22 cellular contexts compared by ENCODE assay signal in genomic region chr4:8872402-8873291, GRCh38. TPM values are rescaled to one million over a fixed set of nuclear protein-coding genes. Genes with fewer than 3 reads are reported as not detected.
DNase-seq lines count a peak whose midpoint lies in the region; ATAC-seq, FAIRE-seq and TF ChIP-seq lines count a peak whose summit lies in the region.
"Had no signal": no experiment of that assay in that cellular context is flagged by ENCODE, and none has a peak within 500 bp of the region (broad histone marks: within the 10 kb centered on the region; RNA-seq: fewer than 3 reads in every experiment).

No MANE protein-coding gene starts in this region.

- no peaks in the 10 kb centered on the region for H3K9me3 Mint-ChIP-seq in WTC11
- H3K9me3 Mint-ChIP-seq in stimulated activated naive B cell treated with anti-CD40 and anti-IgM and Interleukin-4, amounts not matched to agents 10 μg/mL and 1 μg/mL and 100 μg/mL, for 72 hours: peaks cover 9 to 10% of the 10 kb centered on the region in 2 donors
- H3K9me3 Mint-ChIP-seq: CD8-positive, alpha-beta T cell had no signal

- H4K8ac ChIP-seq in mesendoderm (ENCODE audit: low read depth, low read length): no peak overlapping the region

- H2BK120ac ChIP-seq in mesendoderm (ENCODE audit: low read depth, low read length): no peak overlapping the region

- no peak overlapping the region for H2BK15ac ChIP-seq in mesendoderm (replicated peaks; ENCODE audit: low read depth)

- intact Hi-C loops in cardiac septum (cut with DNase I): no loop called here

- ATAC-seq in WTC11: peak; percentile 3; the same call in 1 of the 2 replicates
- no peak for ATAC-seq in stimulated activated naive B cell treated with anti-CD40 and anti-IgM and Interleukin-4, amounts not matched to agents 10 μg/mL and 1 μg/mL and 100 μg/mL, for 72 hours (replicated peaks)
- no peak for ATAC-seq in HG02973 (IDR thresholded peaks at IDR 0.05; ENCODE audit: unreplicated experiment)
- ATAC-seq: CD8-positive, alpha-beta T cell; sciatic nerve; stimulated activated memory B cell treated with anti-CD40 and anti-IgM and Interleukin-4, amounts not matched to agents 10 μg/mL and 1 μg/mL and 100 μg/mL, for 72 hours had no signal

- H3K36me3 ChIP-seq in cardiac muscle cell (no peaks in the 10 kb centered on the region), mesendoderm (ENCODE audit: control insufficient read depth, insufficient read depth, low read length) (no peaks in the 10 kb centered on the region)
- H3K36me3 ChIP-seq: tibial artery had no signal

- H3K4me2 ChIP-seq in mesendoderm (ENCODE audit: low read length): peak overlapping the region; percentile 50

- TF ChIP-seq CTCF in cardiac muscle cell (IDR thresholded peaks at IDR 0.05; ENCODE audit: low read depth, low read length): no peak
- TF ChIP-seq CTCF in WTC11 (IDR thresholded peaks at IDR 0.05): no peak

- no peaks in the 10 kb centered on the region for H3K79me2 ChIP-seq in mesendoderm (ENCODE audit: control insufficient read depth, insufficient read depth, low read length)

- H3K27me3 ChIP-seq in cardiac muscle cell (peaks cover 100% of the 10 kb centered on the region), mesendoderm (ENCODE audit: insufficient read depth, low read length, poor library complexity) (peaks cover 88% of the 10 kb centered on the region)

- no peak overlapping the region for H4K5ac ChIP-seq in mesendoderm (ENCODE audit: low read length)

- no peak overlapping the region for H2BK5ac ChIP-seq in mesendoderm (ENCODE audit: low read length)

- peak overlapping the region; percentile 9 for H3K4me3 ChIP-seq in cardiac muscle cell
- H3K4me3 ChIP-seq in mesendoderm (ENCODE audit: low read length): no peak overlapping the region
- H3K4me3 ChIP-seq: mucosa of descending colon had no signal

- H3K18ac ChIP-seq in mesendoderm (ENCODE audit: low read length): no peak overlapping the region

- WGBS in mesendoderm (ENCODE audit: extremely low coverage, insufficient coverage, low lambda C conversion rate): no CpG with 5 or more reads among the region's 55 CpGs

- H3K27ac Mint-ChIP-seq in WTC11: no peak overlapping the region
- H3K27ac Mint-ChIP-seq in stimulated activated naive B cell treated with anti-CD40 and anti-IgM and Interleukin-4, amounts not matched to agents 10 μg/mL and 1 μg/mL and 100 μg/mL, for 72 hours: peak overlapping the region; percentile 73
- H3K27ac Mint-ChIP-seq: activated T-cell treated with anti-CD3 and anti-CD28 coated beads, Interleukin-2, amount 50 U/mL, for 72 hours; CD8-positive, alpha-beta T cell; stimulated activated memory B cell treated with anti-CD40 and anti-IgM and Interleukin-4, amounts not matched to agents 10 μg/mL and 1 μg/mL and 100 μg/mL, for 72 hours had no signal

- no peaks in the 10 kb centered on the region for H3K4me1 ChIP-seq in cardiac muscle cell (ENCODE audit: low read depth)
- peaks cover 2% of the 10 kb centered on the region for H3K4me1 ChIP-seq in mesendoderm (ENCODE audit: control insufficient read depth, low read depth, low read length)

- H3K79me1 ChIP-seq in mesendoderm (ENCODE audit: low read length): no peaks in the 10 kb centered on the region

- no peak overlapping the region for H3K9ac ChIP-seq in mesendoderm (ENCODE audit: low read length)

- H3K4me1 Mint-ChIP-seq in WTC11: peaks cover 30% of the 10 kb centered on the region
- peaks cover 7 to 34% of the 10 kb centered on the region in 2 donors for H3K4me1 Mint-ChIP-seq in stimulated activated naive B cell treated with anti-CD40 and anti-IgM and Interleukin-4, amounts not matched to agents 10 μg/mL and 1 μg/mL and 100 μg/mL, for 72 hours
- H3K4me1 Mint-ChIP-seq: stimulated activated memory B cell treated with anti-CD40 and anti-IgM and Interleukin-4, amounts not matched to agents 10 μg/mL and 1 μg/mL and 100 μg/mL, for 72 hours had no signal

- peaks cover 92% of the 10 kb centered on the region for H3K27me3 Mint-ChIP-seq in WTC11 (ENCODE audit: low read depth)
- H3K27me3 Mint-ChIP-seq in stimulated activated naive B cell treated with anti-CD40 and anti-IgM and Interleukin-4, amounts not matched to agents 10 μg/mL and 1 μg/mL and 100 μg/mL, for 72 hours: peaks cover 83 to 88% of the 10 kb centered on the region in 2 donors

- no peak overlapping the region for H2AK5ac ChIP-seq in mesendoderm (ENCODE audit: low read length)

- H3K4me3 Mint-ChIP-seq in WTC11: peak overlapping the region; percentile 74
- peak overlapping the region; percentile 18 to 51 for H3K4me3 Mint-ChIP-seq in stimulated activated naive B cell treated with anti-CD40 and anti-IgM and Interleukin-4, amounts not matched to agents 10 μg/mL and 1 μg/mL and 100 μg/mL, for 72 hours
- H3K4me3 Mint-ChIP-seq: CD8-positive, alpha-beta T cell; stimulated activated memory B cell treated with anti-CD40 and anti-IgM and Interleukin-4, amounts not matched to agents 10 μg/mL and 1 μg/mL and 100 μg/mL, for 72 hours had no signal

- H3K27ac ChIP-seq in cardiac muscle cell (no peak overlapping the region), mesendoderm (ENCODE audit: low read depth, low read length) (no peak overlapping the region)
- H3K27ac ChIP-seq: tibial artery had no signal

- H3K9me3 ChIP-seq in cardiac muscle cell (ENCODE audit: low read depth): no peaks in the 10 kb centered on the region
- H3K9me3 ChIP-seq: mucosa of descending colon, tibial artery had no signal

- FAIRE-seq in frontal cortex (lab: Jason Lieb, UNC): no peak

- CTCF ChIA-PET in WTC11 (lab: Charles Lee): interaction anchor here (0.6 to 2.8 kb wide), 2 partner anchors 14 to 17 kb away, joined by 3 to 8 read pairs; no protein-coding TSS in a partner anchor

- POLR2A ChIA-PET in WTC11 (lab: Charles Lee): interaction anchor here (1.0 kb wide), 1 partner anchor 19 kb away, joined by 3 read pairs; no protein-coding TSS in a partner anchor

- peaks cover 3% of the 10 kb centered on the region; the same call in 1 of the 2 replicates for H3K36me3 Mint-ChIP-seq in WTC11
- H3K36me3 Mint-ChIP-seq in stimulated activated naive B cell treated with anti-CD40 and anti-IgM and Interleukin-4, amounts not matched to agents 10 μg/mL and 1 μg/mL and 100 μg/mL, for 72 hours: peaks cover 9 to 15% of the 10 kb centered on the region in 2 donors
- H3K36me3 Mint-ChIP-seq: CD8-positive, alpha-beta T cell had no signal

- no peak overlapping the region for H3K4ac ChIP-seq in mesendoderm (ENCODE audit: low read depth, low read length)

- no peak overlapping the region for H3K23ac ChIP-seq in mesendoderm (ENCODE audit: low read length)

- H3K56ac ChIP-seq in mesendoderm (ENCODE audit: low read length): no peak overlapping the region

- DNase-seq in cardiac muscle cell (ENCODE audit: low read depth in 1 of 2, low spot score in 1 of 2): no peak
- no peak for DNase-seq in cardiac septum (ENCODE audit: low spot score)
- DNase-seq in WTC11 (ENCODE audit: low spot score): peak; percentile 36
- DNase-seq in mesendoderm: no peak
- no peak for DNase-seq in stimulated activated naive B cell treated with anti-CD40 and anti-IgM and Interleukin-4, amounts not matched to agents 10 μg/mL and 1 μg/mL and 100 μg/mL, for 72 hours
- DNase-seq in frontal cortex (ENCODE audit: low spot score in 2 of 2): no peak
- no peak for DNase-seq in activated T-cell treated with anti-CD3 and anti-CD28 coated beads for 4 hours
- DNase-seq: activated CD4-positive, alpha-beta T cell treated with anti-CD3 and anti-CD28 coated beads, Interleukin-2, amount 50 U/mL, for 48 hours; activated T-cell treated with anti-CD3 and anti-CD28 coated beads, Interleukin-2, amount 50 U/mL, for 72 hours; CD8-positive, alpha-beta T cell; DMS79 treated with DMSO at 0.1 percent for 48 hours; foreskin melanocyte; mucosa of descending colon; NCI-H146; tibial artery had no signal

TF ChIP-seq in WTC11, 78 proteins besides CTCF, POLR2A, EP300 and RAD21:
- TF ChIP-seq HMGA2 (CRISPR knock-in tag; IDR thresholded peaks at IDR 0.05) (no peak), RORB (CRISPR knock-in tag; IDR thresholded peaks at IDR 0.05) (no peak), ARID4B (CRISPR knock-in tag; IDR thresholded peaks at IDR 0.05; ENCODE audit: borderline replicate concordance) (no peak), ETV6 (CRISPR knock-in tag; IDR thresholded peaks at IDR 0.05) (no peak)

RNA-seq across cellular contexts. Expression of gene HMX1, which starts 1.0 kb away (rescaled TPM):
- total RNA-seq in cardiac muscle cell: not detected in 2 replicates
- polyA plus RNA-seq in cardiac muscle cell: 0.13 TPM in 1 of 2 replicates, not detected in the other
- not detected for total RNA-seq in cardiac septum
- total RNA-seq in WTC11 (2021): 6.9 to 10.0 TPM (median 7.8 TPM) in 3 replicates
- polyA plus RNA-seq in mesendoderm (2013, experiment 1 of 2): 0.38 TPM
- 0.34 TPM for polyA plus RNA-seq in mesendoderm (2013, experiment 2 of 2)
- total RNA-seq in frontal cortex: not detected
- total RNA-seq: activated T-cell treated with anti-CD3 and anti-CD28 coated beads, Interleukin-2, amount 50 U/mL, for 72 hours; CD8-positive, alpha-beta T cell; dermis microvascular lymphatic vessel endothelial cell; epithelial cell of proximal tubule; HT-29; left lobe of liver; sciatic nerve had no signal
